In genomic region chr6:131262060-131262459, GRCh38 we compare ENCODE assay signal across 22 cellular contexts.
DNase-seq lines count a peak whose midpoint lies in the region; ATAC-seq, FAIRE-seq and TF ChIP-seq lines count a peak whose summit lies in the region.
"Had no signal": no experiment of that assay in that cellular context is flagged by ENCODE, and none has a peak within 500 bp of the region (broad histone marks: within the 10 kb centered on the region; RNA-seq: fewer than 3 reads in every experiment).

No MANE protein-coding gene starts in this region.

- H3K9me1 ChIP-seq in K562 (ENCODE audit: control insufficient read depth, insufficient read depth, low read length) = no peaks in the 10 kb centered on the region

- intact Hi-C loops in K562 (cut with micrococcal nuclease) (no loop called here), HepG2 (cut with micrococcal nuclease; ENCODE audit: unreplicated experiment) (no loop called here), breast epithelium (cut with DNase I; ENCODE audit: low total_unique reads) (no loop called here)

- ATAC-seq in K562 = peak; percentile 50; the same call in 1 of the 3 replicates
- ATAC-seq in HepG2 = peak; percentile 55; the same call in 1 of the 3 replicates
- no peak for ATAC-seq in HG03354 (IDR thresholded peaks at IDR 0.05; ENCODE audit: poor library complexity, severe bottlenecking, unreplicated experiment)
- ATAC-seq: activated CD4-positive, CD25-positive, alpha-beta regulatory T cell treated with anti-CD3 and anti-CD28 coated beads, Interleukin-2, amount 50 U/mL, for 24 hours; psoas muscle had no signal

- no peaks in the 10 kb centered on the region for H4K20me1 ChIP-seq in Loucy (ENCODE audit: insufficient read depth, low read length, poor library complexity, severe bottlenecking)
- H4K20me1 ChIP-seq in K562 (replicated peaks; ENCODE audit: control insufficient read depth, insufficient read depth, low read length) = no peaks in the 10 kb centered on the region
- H4K20me1 ChIP-seq in HepG2 (ENCODE audit: insufficient read depth, low read length) = no peaks in the 10 kb centered on the region

- H3K9me3 ChIP-seq in Loucy (ENCODE audit: insufficient read depth, low read depth, low read length) (no peaks in the 10 kb centered on the region), K562 (replicated peaks; ENCODE audit: control insufficient read depth, insufficient read depth, low read depth, low read length) (no peaks in the 10 kb centered on the region), HepG2 (ENCODE audit: low read length) (no peaks in the 10 kb centered on the region), breast epithelium (no peaks in the 10 kb centered on the region)
- H3K9me3 ChIP-seq: ascending aorta, neutrophil, psoas muscle had no signal

- no peaks in the 10 kb centered on the region for H3F3A ChIP-seq in Loucy (ENCODE audit: low read depth)

- H3K4me1 ChIP-seq in Loucy (ENCODE audit: insufficient read depth, low read length, poor library complexity, severe bottlenecking) (no peaks in the 10 kb centered on the region), K562 (replicated peaks in 1 of 2; ENCODE audit: control insufficient read depth in 2 of 2, insufficient read depth in 2 of 2, low read length in 2 of 2) (no peaks in the 10 kb centered on the region), HepG2 (ENCODE audit: insufficient read depth, low read length) (peaks cover 22% of the 10 kb centered on the region), breast epithelium (no peaks in the 10 kb centered on the region)
- H3K4me1 ChIP-seq: ascending aorta, psoas muscle had no signal

- POLR2A ChIA-PET in K562 (lab: Yijun Ruan, JAX) (interaction anchor here (0.5 kb wide), 1 partner anchor 130 kb away, joined by 3 read pairs; no protein-coding TSS in a partner anchor), HepG2 (lab: Yijun Ruan, JAX) (no interaction called here)

- FAIRE-seq in K562 (lab: Jason Lieb, UNC) = no peak
- FAIRE-seq in HepG2 (lab: Jason Lieb, UNC) = no peak

- H3K36me3 ChIP-seq in Loucy (ENCODE audit: insufficient read depth, low read length) = no peaks in the 10 kb centered on the region
- no peaks in the 10 kb centered on the region for H3K36me3 ChIP-seq in K562 (ENCODE audit: control insufficient read depth, insufficient read depth, low read length)
- no peaks in the 10 kb centered on the region for H3K36me3 ChIP-seq in HepG2 (replicated peaks in 1 of 2; ENCODE audit: control insufficient read depth in 1 of 2, insufficient read depth in 2 of 2, low read length in 2 of 2)
- no peaks in the 10 kb centered on the region for H3K36me3 ChIP-seq in breast epithelium
- H3K36me3 ChIP-seq: ascending aorta, neutrophil had no signal

- no peak overlapping the region for H2AFZ ChIP-seq in Loucy (ENCODE audit: low read length)
- H2AFZ ChIP-seq in K562 (ENCODE audit: low read depth, low read length) = no peak overlapping the region
- no peak overlapping the region for H2AFZ ChIP-seq in HepG2 (ENCODE audit: low read length)

- no peak overlapping the region for H3K4me2 ChIP-seq in Loucy (ENCODE audit: low read depth, low read length, poor library complexity, severe bottlenecking)
- no peak overlapping the region for H3K4me2 ChIP-seq in K562 (ENCODE audit: insufficient read depth, low read length)
- no peak overlapping the region for H3K4me2 ChIP-seq in HepG2 (ENCODE audit: low read depth, low read length)

- 0% methylated on average over 3 of the region's 3 CpGs for WGBS in K562 (ENCODE audit: insufficient coverage, low coverage, missing lambda C conversion rate)
- WGBS in HepG2 (ENCODE audit: low lambda C conversion rate) = 85% methylated on average over 3 of the region's 3 CpGs

- TF ChIP-seq EP300 in K562 (IDR thresholded peaks at IDR 0.05; ENCODE audit: low read length) = no peak
- TF ChIP-seq EP300 in HepG2 (IDR thresholded peaks at IDR 0.05; ENCODE audit: low read depth in 2 of 2, low read length in 2 of 2) = no peak
- no peak for TF ChIP-seq EP300 in HepG2 (CRISPR knock-in tag; IDR thresholded peaks at IDR 0.05; ENCODE audit: borderline replicate concordance)

- no peaks in the 10 kb centered on the region for H3K9me2 ChIP-seq in Loucy (replicated peaks; ENCODE audit: low read depth, low read length)

- in situ Hi-C loops in K562 (cut with MboI) (no loop called here), HepG2 (cut with HindIII; ENCODE audit: extremely low pct_ligation_motif_present, low pct_unique_long_range_greater_than_20kb) (no loop called here)

- TF ChIP-seq RAD21 in K562 (CRISPR knock-in tag; conservative IDR thresholded peaks at IDR 0.05 in 1 of 2, IDR thresholded peaks at IDR 0.05 in 1 of 2) (no peak), HepG2 (CRISPR knock-in tag; IDR thresholded peaks at IDR 0.05) (no peak)

- no TSS peak for BruUV-seq in K562 (replicated peaks; lab: Mats Ljungman, UMichigan)
- no TSS peak for BruUV-seq in HepG2 (replicated peaks; lab: Mats Ljungman, UMichigan)

- H3K4me3 ChIP-seq in Loucy (ENCODE audit: low read length, poor library complexity, severe bottlenecking) = no peak overlapping the region
- no peak overlapping the region for H3K4me3 ChIP-seq in K562
- no peak overlapping the region for H3K4me3 ChIP-seq in HepG2 (replicated peaks in 1 of 3; ENCODE audit: insufficient read depth in 1 of 3, low read depth in 2 of 3, low read length in 3 of 3)
- no peak overlapping the region for H3K4me3 ChIP-seq in breast epithelium
- H3K4me3 ChIP-seq: ascending aorta, dorsolateral prefrontal cortex, psoas muscle had no signal

- H3K79me2 ChIP-seq in Loucy (ENCODE audit: insufficient read depth, low read length) (no peaks in the 10 kb centered on the region), K562 (ENCODE audit: control insufficient read depth, insufficient read depth, low read length) (no peaks in the 10 kb centered on the region), HepG2 (ENCODE audit: insufficient read depth, low read length) (no peaks in the 10 kb centered on the region)

- H3K9ac ChIP-seq in Loucy (ENCODE audit: low read depth, low read length, poor library complexity, severe bottlenecking) (no peak overlapping the region), K562 (ENCODE audit: insufficient read depth in 1 of 2, low read depth in 2 of 2, low read length in 2 of 2) (no peak overlapping the region), HepG2 (ENCODE audit: insufficient read depth, low read depth, low read length) (no peak overlapping the region)

- CTCF ChIA-PET in K562 (lab: Yijun Ruan, JAX; ENCODE audit: low intra/inter-chr PET ratio) (no interaction called here), HepG2 (lab: Yijun Ruan, JAX; ENCODE audit: low intra/inter-chr PET ratio, low total read pairs) (no interaction called here)

- TF ChIP-seq CTCF in Loucy (conservative IDR thresholded peaks at IDR 0.05; ENCODE audit: low read length) (peak; percentile 24; the same call in 1 of the 2 replicates), K562 (IDR thresholded peaks at IDR 0.05 in 2 of 3, conservative IDR thresholded peaks at IDR 0.05 in 1 of 3; ENCODE audit: insufficient read depth in 2 of 3, low read depth in 1 of 3, low read length in 3 of 3) (peak; percentile 27 to 45 (median 38); a peak in 3 of 6 replicates), HepG2 (CRISPR knock-in tag; IDR thresholded peaks at IDR 0.05) (peak; percentile 24; the same call in 1 of the 2 replicates), breast epithelium (IDR thresholded peaks at IDR 0.05) (no peak)

- H3K27me3 ChIP-seq in Loucy (ENCODE audit: insufficient read depth, low read length, poor library complexity, severe bottlenecking) (no peaks in the 10 kb centered on the region), K562 (ENCODE audit: control insufficient read depth in 2 of 2, insufficient read depth in 2 of 2, low read length in 2 of 2) (no peaks in the 10 kb centered on the region), HepG2 (ENCODE audit: control insufficient read depth in 1 of 2, insufficient read depth in 2 of 2, low read length in 2 of 2) (no peaks in the 10 kb centered on the region), breast epithelium (no peaks in the 10 kb centered on the region)
- H3K27me3 ChIP-seq: ascending aorta, dorsolateral prefrontal cortex, neutrophil had no signal

- no peak overlapping the region for H3K27ac ChIP-seq in K562 (ENCODE audit: extremely low read depth, low read depth, low read length)
- H3K27ac ChIP-seq in HepG2 (ENCODE audit: extremely low read length, insufficient read depth, low read length) = no peak overlapping the region
- H3K27ac ChIP-seq in breast epithelium = no peak overlapping the region
- H3K27ac ChIP-seq: ascending aorta, dorsolateral prefrontal cortex, neutrophil, psoas muscle had no signal

- DNase-seq in DMS 273 (lab: John Stamatoyannopoulos, UW; ENCODE audit: unreplicated experiment) = peak; percentile 4
- DNase-seq in DMS 273 treated with DMSO at 0.1 percent for 48 hours (lab: John Stamatoyannopoulos, UW) = no peak
- DNase-seq in K562 (ENCODE audit: extremely low read depth in 1 of 4, low spot score in 3 of 4) = peak in 1 of 4 experiments; percentile 10
- peak; percentile 23 for DNase-seq in HepG2 (ENCODE audit: low spot score)
- DNase-seq in breast epithelium (ENCODE audit: low spot score in 2 of 2) = no peak
- no peak for DNase-seq in NCI-H1105 treated with DMSO at 0.1 percent for 48 hours (lab: John Stamatoyannopoulos, UW)
- DNase-seq: 8988T; activated CD4-positive, alpha-beta memory T cell treated with anti-CD3 and anti-CD28 coated beads, Interleukin-2, amount 10 ng/mL, durations not matched to agents 7 days and 5 days; activated naive CD8-positive, alpha-beta T cell treated with anti-CD3 and anti-CD28 coated beads for 36 hours; dorsolateral prefrontal cortex; foreskin melanocyte; mesenchymal stem cell; NCI-H187 treated with DMSO at 0.1 percent for 48 hours; NCI-H526; psoas muscle; SHP77 treated with DMSO at 0.1 percent for 48 hours; T1000 had no signal

- TF ChIP-seq POLR2A in K562 (conservative IDR thresholded peaks at IDR 0.05) (no peak), HepG2 (IDR thresholded peaks at IDR 0.05; ENCODE audit: insufficient read depth in 1 of 2, low read depth in 2 of 2, low read length in 2 of 2) (no peak), breast epithelium (IDR thresholded peaks at IDR 0.05) (no peak)

TF ChIP-seq in K562, 482 proteins besides CTCF, POLR2A, EP300 and RAD21 (continues in another document):
- TF ChIP-seq RBM15 (IDR thresholded peaks at IDR 0.05; ENCODE audit: insufficient read depth, low read length) (no peak), EWSR1 (IDR thresholded peaks at IDR 0.05; ENCODE audit: borderline replicate concordance, low read depth, partially characterized antibody) (no peak), BRD9 (IDR thresholded peaks at IDR 0.05; ENCODE audit: low read depth, partially characterized antibody) (no peak)

Comparison
In these comparisons a context has a peak if more than half of its experiments do, and no peak if none do; other contexts are left out.
1. DNase-seq: peak in DMS 273 (single experiment) and HepG2 (single experiment); none in DMS 273 treated with DMSO at 0.1 percent for 48 hours (single experiment), breast epithelium (0 of 2) and NCI-H1105 treated with DMSO at 0.1 percent for 48 hours (single experiment).
2. CTCF ChIP-seq: peak in Loucy (single experiment), K562 (3 of 3) and HepG2 (single experiment); none in breast epithelium (0 of 3).